Comparison of ENCODE assay signal across 11 cellular contexts in genomic region chrX:123906557-123907316, GRCh38. TPM values are rescaled to one million over a fixed set of nuclear protein-coding genes. Genes with fewer than 3 reads are reported as not detected.
A peak's percentile ranks its signal among the peaks of the same experiment; 100 is the strongest.
DNase-seq lines count a peak whose midpoint lies in the region; ATAC-seq, FAIRE-seq and TF ChIP-seq lines count a peak whose summit lies in the region.
"Had no signal": no experiment of that assay in that cellular context is flagged by ENCODE, and none has a peak within 500 bp of the region (broad histone marks: within the 10 kb centered on the region; RNA-seq: fewer than 3 reads in every experiment).

No MANE protein-coding gene starts in this region.

- H3K4me1 ChIP-seq in A549 (peaks cover 13% of the 10 kb centered on the region), left lung (no peaks in the 10 kb centered on the region), foreskin keratinocyte (peaks cover 33% of the 10 kb centered on the region)
- H3K4me1 ChIP-seq: uterus had no signal

- H3K27me3 ChIP-seq in left lung = no peaks in the 10 kb centered on the region
- no peaks in the 10 kb centered on the region for H3K27me3 ChIP-seq in foreskin keratinocyte
- H3K27me3 ChIP-seq: uterus had no signal

- peaks cover 0 to 34% of the 10 kb centered on the region in 2 donors for H3K36me3 ChIP-seq in left lung
- H3K36me3 ChIP-seq: uterus had no signal

- TF ChIP-seq EP300 in A549 (IDR thresholded peaks at IDR 0.05) = no peak

- FAIRE-seq in A549 (lab: Jason Lieb, UNC) = peak; percentile 70
- FAIRE-seq in D721Med (lab: Jason Lieb, UNC) = peak; percentile 95

- H3K4me3 Mint-ChIP-seq in activated T-helper 2 cell treated with anti-CD3 and anti-CD28 coated beads, Interferon-gamma antibody, Interleukin-2, Interleukin-4, amounts not matched to agents 10 μg/mL and 5 μg/mL and 100 μg/mL, durations not matched to agents 14 hours and 24 hours and 36 hours (ENCODE audit: low read depth) = no peak overlapping the region

- H3K27ac ChIP-seq in A549 (no peak overlapping the region; a peak in 2 of 6 replicates), left lung (no peak overlapping the region), foreskin keratinocyte (no peak overlapping the region)
- H3K27ac ChIP-seq: BLaER1 treated with 17β-estradiol and CSF1 and Interleukin-3, amounts not matched to agents 10 nM and 100 nM; uterus had no signal

- 50% methylated on average over 8 of the region's 8 CpGs for WGBS in A549 (ENCODE audit: missing lambda C conversion rate)

- TF ChIP-seq CTCF in A549 (IDR thresholded peaks at IDR 0.05) (no peak), D721Med (IDR thresholded peaks at IDR 0.05; ENCODE audit: insufficient read depth, missing control alignments) (no peak), left lung (IDR thresholded peaks at IDR 0.05) (no peak), foreskin keratinocyte (conservative IDR thresholded peaks at IDR 0.05) (no peak)

- no peak for TF ChIP-seq RAD21 in A549 (conservative IDR thresholded peaks at IDR 0.05 in 1 of 2, IDR thresholded peaks at IDR 0.05 in 1 of 2)

- no peaks in the 10 kb centered on the region for H3K27me3 Mint-ChIP-seq in activated T-helper 2 cell treated with anti-CD3 and anti-CD28 coated beads, Interferon-gamma antibody, Interleukin-2, Interleukin-4, amounts not matched to agents 10 μg/mL and 5 μg/mL and 100 μg/mL, durations not matched to agents 14 hours and 24 hours and 36 hours (ENCODE audit: low read depth)

- H3K9me3 ChIP-seq in A549 = no peaks in the 10 kb centered on the region
- H3K9me3 ChIP-seq in left lung = no peaks in the 10 kb centered on the region
- H3K9me3 ChIP-seq: BLaER1 treated with 17β-estradiol and CSF1 and Interleukin-3, amounts not matched to agents 10 nM and 100 nM; uterus had no signal

- peaks cover 11% of the 10 kb centered on the region for H3K4me1 Mint-ChIP-seq in activated T-helper 2 cell treated with anti-CD3 and anti-CD28 coated beads, Interferon-gamma antibody, Interleukin-2, Interleukin-4, amounts not matched to agents 10 μg/mL and 5 μg/mL and 100 μg/mL, durations not matched to agents 14 hours and 24 hours and 36 hours (ENCODE audit: low read depth)

- CTCF ChIA-PET in A549 (lab: Yijun Ruan, JAX) = no interaction called here

- H3K9me3 Mint-ChIP-seq in activated T-helper 2 cell treated with anti-CD3 and anti-CD28 coated beads, Interferon-gamma antibody, Interleukin-2, Interleukin-4, amounts not matched to agents 10 μg/mL and 5 μg/mL and 100 μg/mL, durations not matched to agents 14 hours and 24 hours and 36 hours = no peaks in the 10 kb centered on the region

- DNase-seq in A549 (ENCODE audit: low read depth in 1 of 2, low spot score in 1 of 2) = no peak
- DNase-seq in D721Med (ENCODE audit: insufficient read length, low spot score) = no peak
- no peak for DNase-seq in activated T-helper 2 cell treated with anti-CD3 and anti-CD28 coated beads, Interferon-gamma antibody, Interleukin-2, Interleukin-4, amounts not matched to agents 10 μg/mL and 5 μg/mL and 100 μg/mL, durations not matched to agents 14 hours and 24 hours and 36 hours (ENCODE audit: low spot score)
- DNase-seq in left lung = no peak
- no peak for DNase-seq in NCI-H146 treated with DMSO at 0.1 percent for 48 hours (lab: John Stamatoyannopoulos, UW; ENCODE audit: unreplicated experiment)
- no peak for DNase-seq in foreskin keratinocyte
- DNase-seq: cortex of kidney, uterus had no signal

- H3K27ac Mint-ChIP-seq in activated T-helper 2 cell treated with anti-CD3 and anti-CD28 coated beads, Interferon-gamma antibody, Interleukin-2, Interleukin-4, amounts not matched to agents 10 μg/mL and 5 μg/mL and 100 μg/mL, durations not matched to agents 14 hours and 24 hours and 36 hours = peak overlapping the region; percentile 36

- peaks cover 46% of the 10 kb centered on the region for H3K36me3 Mint-ChIP-seq in activated T-helper 2 cell treated with anti-CD3 and anti-CD28 coated beads, Interferon-gamma antibody, Interleukin-2, Interleukin-4, amounts not matched to agents 10 μg/mL and 5 μg/mL and 100 μg/mL, durations not matched to agents 14 hours and 24 hours and 36 hours (ENCODE audit: low read depth)

- H3K4me2 ChIP-seq in A549 = 0 out of 3 replicates have a peak overlapping the region, but pooled peaks have one; percentile 20
- H3K4me2 ChIP-seq: BLaER1 treated with 17β-estradiol and CSF1 and Interleukin-3, amounts not matched to agents 10 nM and 100 nM had no signal

- ATAC-seq in A549 = no peak
- ATAC-seq in left lung = peak; percentile 51
- ATAC-seq in GM21515 (IDR thresholded peaks at IDR 0.05; ENCODE audit: unreplicated experiment) = no peak
- no peak for ATAC-seq in HG02798 (IDR thresholded peaks at IDR 0.05; ENCODE audit: poor library complexity, unreplicated experiment)
- no peak for ATAC-seq in foreskin keratinocyte

- POLR2A ChIA-PET in A549 (lab: Yijun Ruan, JAX) = no interaction called here

- intact Hi-C loops in activated T-helper 2 cell treated with anti-CD3 and anti-CD28 coated beads, Interferon-gamma antibody, Interleukin-2, Interleukin-4, amounts not matched to agents 10 μg/mL and 5 μg/mL and 100 μg/mL, durations not matched to agents 14 hours and 24 hours and 36 hours (cut with micrococcal nuclease) = no loop called here
- intact Hi-C loops in left lung (cut with DNase I) = no loop called here

- H3K4me3 ChIP-seq in A549 = no peak overlapping the region
- no peak overlapping the region for H3K4me3 ChIP-seq in left lung
- H3K4me3 ChIP-seq: BLaER1 treated with 17β-estradiol and CSF1 and Interleukin-3, amounts not matched to agents 10 nM and 100 nM; uterus had no signal

- no peak for TF ChIP-seq POLR2A in A549 (IDR thresholded peaks at IDR 0.05; ENCODE audit: low read length)

TF ChIP-seq in A549, 52 proteins besides CTCF, POLR2A, EP300 and RAD21:
- TF ChIP-seq FOXS1 (CRISPR knock-in tag; IDR thresholded peaks at IDR 0.05) = no peak
- TF ChIP-seq EHF (CRISPR knock-in tag; IDR thresholded peaks at IDR 0.05) = no peak
- no peak for TF ChIP-seq HOXA7 (CRISPR knock-in tag; IDR thresholded peaks at IDR 0.05)
- no peak for TF ChIP-seq KDM1A (IDR thresholded peaks at IDR 0.05; ENCODE audit: low read depth)
- TF ChIP-seq RFX5 (IDR thresholded peaks at IDR 0.05) = no peak
- TF ChIP-seq FOSB (CRISPR knock-in tag; IDR thresholded peaks at IDR 0.05) = no peak
- TF ChIP-seq NPAS2 (CRISPR knock-in tag; IDR thresholded peaks at IDR 0.05; ENCODE audit: borderline replicate concordance) = no peak
- no peak for TF ChIP-seq CEBPB (IDR thresholded peaks at IDR 0.05)
- no peak for TF ChIP-seq CBX2 (IDR thresholded peaks at IDR 0.05; ENCODE audit: borderline replicate concordance, low read depth)
- no peak for TF ChIP-seq SREBF2 (IDR thresholded peaks at IDR 0.05)
- TF ChIP-seq SMC3 (IDR thresholded peaks at IDR 0.05) = no peak
- no peak for TF ChIP-seq BCL3 (IDR thresholded peaks at IDR 0.05)
- no peak for TF ChIP-seq GATA3 (IDR thresholded peaks at IDR 0.05; ENCODE audit: borderline replicate concordance)
- TF ChIP-seq HOXB5 (CRISPR knock-in tag; IDR thresholded peaks at IDR 0.05) = no peak
- no peak for TF ChIP-seq MAFK (IDR thresholded peaks at IDR 0.05; ENCODE audit: partially characterized antibody)
- no peak for TF ChIP-seq ZSCAN20 (CRISPR knock-in tag; IDR thresholded peaks at IDR 0.05)
- TF ChIP-seq JUNB (IDR thresholded peaks at IDR 0.05) = no peak

RNA-seq across cellular contexts. Expression of gene XIAP, which starts 46.9 kb away (rescaled TPM):
- polyA plus RNA-seq in A549 (2011; rRNA removed) = 33.3 and 42.9 TPM in 2 replicates
- polyA plus RNA-seq in A549 (2012; cell fraction: cytosol; rRNA removed) = 6.9 and 7.6 TPM in 2 replicates
- 4.2 and 6.4 TPM in 2 replicates for polyA plus RNA-seq in A549 (2012; cell fraction: nucleus; rRNA removed)
- 39.3 to 44.1 TPM (median 39.4 TPM) in 3 replicates for polyA plus RNA-seq in A549 (2017; fragmentation: RNase III; extraction: RNeasy Plus Mini Kit Qiagen cat#74134 plus additional on column Dnase treatment)
- 17.0 and 19.5 TPM in 2 replicates for polyA minus RNA-seq in A549 (2011; rRNA and poly(A)+ RNA removed)
- 32.7 and 33.4 TPM in 2 replicates for total RNA-seq in activated T-helper 2 cell treated with anti-CD3 and anti-CD28 coated beads, Interferon-gamma antibody, Interleukin-2, Interleukin-4, amounts not matched to agents 10 μg/mL and 5 μg/mL and 100 μg/mL, durations not matched to agents 14 hours and 24 hours and 36 hours
- total RNA-seq in left lung = 10 to 100 TPM; 56.4 to 59.5 TPM
- 24.9 and 26.0 TPM in 2 replicates for total RNA-seq in foreskin keratinocyte
- 7.8 and 8.2 TPM in 2 replicates for polyA plus RNA-seq in foreskin keratinocyte

RNA-seq across cellular contexts. Expression of gene STAG2, which starts 54.8 kb away (rescaled TPM):
- polyA plus RNA-seq in A549 (2011; rRNA removed) = 67.3 and 92.8 TPM in 2 replicates
- polyA plus RNA-seq in A549 (2012; cell fraction: cytosol; rRNA removed) = 11.2 and 12.0 TPM in 2 replicates
- polyA plus RNA-seq in A549 (2012; cell fraction: nucleus; rRNA removed) = 7.9 and 10.0 TPM in 2 replicates
- 45.5 to 49.5 TPM (median 46.2 TPM) in 3 replicates for polyA plus RNA-seq in A549 (2017; fragmentation: RNase III; extraction: RNeasy Plus Mini Kit Qiagen cat#74134 plus additional on column Dnase treatment)
- polyA minus RNA-seq in A549 (2011; rRNA and poly(A)+ RNA removed) = 45.4 and 48.3 TPM in 2 replicates
- 105 and 106 TPM in 2 replicates for total RNA-seq in activated T-helper 2 cell treated with anti-CD3 and anti-CD28 coated beads, Interferon-gamma antibody, Interleukin-2, Interleukin-4, amounts not matched to agents 10 μg/mL and 5 μg/mL and 100 μg/mL, durations not matched to agents 14 hours and 24 hours and 36 hours
- total RNA-seq in left lung = 10 to 100 TPM; 47.8 to 66.5 TPM
- 46.6 and 46.7 TPM in 2 replicates for total RNA-seq in foreskin keratinocyte
- 7.9 and 9.4 TPM in 2 replicates for polyA plus RNA-seq in foreskin keratinocyte
